Comparison of ENCODE assay signal across 13 cellular contexts in the genomic region with DNA sequence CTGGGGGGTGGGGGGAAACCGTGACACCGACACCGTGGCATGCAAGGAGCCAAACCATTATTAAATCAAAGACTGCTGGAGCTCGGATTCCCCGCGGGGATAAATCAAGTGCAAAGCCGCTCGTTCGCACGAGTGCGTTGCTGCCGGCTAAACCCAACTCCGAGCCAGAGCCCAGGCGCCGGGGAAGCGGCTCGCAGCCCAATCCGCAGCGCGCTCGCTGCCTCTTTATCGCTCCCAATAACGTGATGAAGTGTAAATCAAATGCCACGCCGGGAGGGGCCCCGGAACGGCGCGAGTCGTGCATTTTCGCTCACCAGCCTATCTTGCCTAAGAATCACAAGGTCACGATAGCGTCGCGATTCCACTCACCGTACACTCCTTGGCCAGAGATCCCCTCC. TPM values are rescaled to one million over a fixed set of nuclear protein-coding genes. Genes with fewer than 3 reads are reported as not detected.
A peak's percentile ranks its signal among the peaks of the same experiment; 100 is the strongest.
DNase-seq lines count a peak whose midpoint lies in the region; ATAC-seq and TF ChIP-seq lines count a peak whose summit lies in the region.
"Had no signal": no experiment of that assay in that cellular context is flagged by ENCODE, and none has a peak within 500 bp of the region (broad histone marks: within the 10 kb centered on the region; RNA-seq: fewer than 3 reads in every experiment).

No MANE protein-coding gene starts in this region.

- no peaks in the 10 kb centered on the region for H3K9me3 Mint-ChIP-seq in activated naive CD8-positive, alpha-beta T cell treated with anti-CD3 and anti-CD28 coated beads, Interleukin-2, amount 10 ng/mL, durations not matched to agents 7 days and 5 days
- peaks cover 2% of the 10 kb centered on the region for H3K9me3 Mint-ChIP-seq in activated naive CD8-positive, alpha-beta T cell treated with anti-CD3 and anti-CD28 coated beads for 36 hours

- POLR2A ChIA-PET in activated naive CD8-positive, alpha-beta T cell treated with anti-CD3 and anti-CD28 coated beads, Interleukin-2, amount 10 ng/mL, durations not matched to agents 7 days and 5 days (lab: Charles Lee), result no interaction called here

- H3K4me3 ChIP-seq in adipocyte (ENCODE audit: low read length) (peak overlapping the region; percentile 65), lower leg skin (ENCODE audit: low read depth, poor library complexity, severe bottlenecking) (peak overlapping the region; percentile 1), thoracic aorta (peak overlapping the region; percentile 47)
- H3K4me3 ChIP-seq: SJSA1 had no signal

- peaks cover 3% of the 10 kb centered on the region for H3K4me1 Mint-ChIP-seq in activated naive CD8-positive, alpha-beta T cell treated with anti-CD3 and anti-CD28 coated beads, Interleukin-2, amount 10 ng/mL, durations not matched to agents 7 days and 5 days
- H3K4me1 Mint-ChIP-seq in activated naive CD8-positive, alpha-beta T cell treated with anti-CD3 and anti-CD28 coated beads for 36 hours, result peaks cover 4% of the 10 kb centered on the region

- H3K27me3 Mint-ChIP-seq in activated naive CD8-positive, alpha-beta T cell treated with anti-CD3 and anti-CD28 coated beads, Interleukin-2, amount 10 ng/mL, durations not matched to agents 7 days and 5 days, result peaks cover 42% of the 10 kb centered on the region
- peaks cover 58% of the 10 kb centered on the region for H3K27me3 Mint-ChIP-seq in activated naive CD8-positive, alpha-beta T cell treated with anti-CD3 and anti-CD28 coated beads for 36 hours

- H3K9ac ChIP-seq in adipocyte (ENCODE audit: low read length), result no peak overlapping the region
- H3K9ac ChIP-seq: KMS-11 had no signal

- no peak for ATAC-seq in activated naive CD8-positive, alpha-beta T cell treated with anti-CD3 and anti-CD28 coated beads, Interleukin-2, amount 10 ng/mL, durations not matched to agents 7 days and 5 days (ENCODE audit: low read depth)
- ATAC-seq in thoracic aorta (ENCODE audit: insufficient number of reproducible peaks, low FRiP score, low read depth) (no peak), GM18907 (IDR thresholded peaks at IDR 0.05; ENCODE audit: unreplicated experiment) (no peak), HG02884 (IDR thresholded peaks at IDR 0.05; ENCODE audit: unreplicated experiment) (no peak)

- intact Hi-C loops in lower leg skin (cut with DNase I; ENCODE audit: low total_unique reads), result no loop called here

- TF ChIP-seq CTCF in lower leg skin (IDR thresholded peaks at IDR 0.05) (no peak), thoracic aorta (IDR thresholded peaks at IDR 0.05) (no peak)

- peaks cover 1% of the 10 kb centered on the region for H3K36me3 Mint-ChIP-seq in activated naive CD8-positive, alpha-beta T cell treated with anti-CD3 and anti-CD28 coated beads, Interleukin-2, amount 10 ng/mL, durations not matched to agents 7 days and 5 days
- no peaks in the 10 kb centered on the region for H3K36me3 Mint-ChIP-seq in activated naive CD8-positive, alpha-beta T cell treated with anti-CD3 and anti-CD28 coated beads for 36 hours

- no peak for TF ChIP-seq POLR2A in lower leg skin (IDR thresholded peaks at IDR 0.05)

- no peak overlapping the region for H3K27ac ChIP-seq in thoracic aorta
- H3K27ac ChIP-seq: KMS-11, neutrophil, SJSA1 had no signal

- peaks cover 37% of the 10 kb centered on the region for H3K27me3 ChIP-seq in adipocyte (replicated peaks; ENCODE audit: control insufficient read depth, insufficient read depth, low read length)
- no peaks in the 10 kb centered on the region for H3K27me3 ChIP-seq in thoracic aorta (replicated peaks; ENCODE audit: insufficient read depth)

- peaks cover 12% of the 10 kb centered on the region for H3K4me1 ChIP-seq in adipocyte (ENCODE audit: control insufficient read depth, insufficient read depth, low read length)
- H3K4me1 ChIP-seq in thoracic aorta (ENCODE audit: control insufficient read depth in 1 of 2, low read depth in 2 of 2), result peaks cover 0 to 11% of the 10 kb centered on the region in 2 donors
- H3K4me1 ChIP-seq: SJSA1 had no signal

- H3K27ac Mint-ChIP-seq in activated naive CD8-positive, alpha-beta T cell treated with anti-CD3 and anti-CD28 coated beads, Interleukin-2, amount 10 ng/mL, durations not matched to agents 7 days and 5 days, result no peak overlapping the region
- H3K27ac Mint-ChIP-seq in activated naive CD8-positive, alpha-beta T cell treated with anti-CD3 and anti-CD28 coated beads for 36 hours, result no peak overlapping the region

- H3K4me3 Mint-ChIP-seq in activated naive CD8-positive, alpha-beta T cell treated with anti-CD3 and anti-CD28 coated beads, Interleukin-2, amount 10 ng/mL, durations not matched to agents 7 days and 5 days, result peak overlapping the region; percentile 47
- H3K4me3 Mint-ChIP-seq in activated naive CD8-positive, alpha-beta T cell treated with anti-CD3 and anti-CD28 coated beads for 36 hours, result no peak overlapping the region

- DNase-seq in activated naive CD8-positive, alpha-beta T cell treated with anti-CD3 and anti-CD28 coated beads, Interleukin-2, amount 10 ng/mL, durations not matched to agents 7 days and 5 days, result no peak
- no peak for DNase-seq in activated naive CD8-positive, alpha-beta T cell treated with anti-CD3 and anti-CD28 coated beads for 36 hours
- DNase-seq in adipocyte (ENCODE audit: low read depth) (no peak), lower leg skin (ENCODE audit: low spot score in 2 of 2) (no peak), thoracic aorta (ENCODE audit: low spot score) (no peak), activated T-cell treated with anti-CD3 and anti-CD28 coated beads for 4 hours (no peak)
- DNase-seq: Calu3 had no signal

- 2% methylated on average over 36 of the region's 36 CpGs for WGBS in lower leg skin, 2 donors

- H3K9me3 ChIP-seq in adipocyte (ENCODE audit: control insufficient read depth, low read length), result no peaks in the 10 kb centered on the region
- H3K9me3 ChIP-seq in thoracic aorta, result no peaks in the 10 kb centered on the region
- H3K9me3 ChIP-seq: neutrophil, SJSA1 had no signal

- H3K36me3 ChIP-seq in adipocyte (ENCODE audit: control insufficient read depth, insufficient read depth, low read length, severe bottlenecking), result no peaks in the 10 kb centered on the region
- no peaks in the 10 kb centered on the region for H3K36me3 ChIP-seq in thoracic aorta
- H3K36me3 ChIP-seq: neutrophil, SJSA1 had no signal

RNA-seq across cellular contexts. Expression of a gene that starts 1.3 kb away (rescaled TPM):
- not detected for total RNA-seq in activated naive CD8-positive, alpha-beta T cell treated with anti-CD3 and anti-CD28 coated beads, Interleukin-2, amount 10 ng/mL, durations not matched to agents 7 days and 5 days
- total RNA-seq in activated naive CD8-positive, alpha-beta T cell treated with anti-CD3 and anti-CD28 coated beads for 36 hours, result not detected
- total RNA-seq in lower leg skin, result under 1 TPM; 0.15 to 0.78 (median 0.24) TPM
- total RNA-seq in thoracic aorta, result not detected
- total RNA-seq: Calu3, fibroblast of lung, SJSA1 had no signal

Comparison
In these comparisons a context has a peak if more than half of its experiments do, and no peak if none do; other contexts are left out.
1. H3K4me3 ChIP-seq: peak in every context shown above with its lines; median percentile 65 in adipocyte; 47 in thoracic aorta; 1 in lower leg skin.